17 cellular contexts compared by ENCODE assay signal in genomic region chr15:70698991-70699390, GRCh38.
DNase-seq lines count a peak whose midpoint lies in the region; ATAC-seq and TF ChIP-seq lines count a peak whose summit lies in the region.
"Had no signal": no experiment of that assay in that cellular context is flagged by ENCODE, and none has a peak within 500 bp of the region (broad histone marks: within the 10 kb centered on the region; RNA-seq: fewer than 3 reads in every experiment).

No MANE protein-coding gene starts in this region.

- peak overlapping the region; percentile 56 for H3K4me2 ChIP-seq in fibroblast of lung (ENCODE audit: extremely low read depth, insufficient read depth, low read length)

- H3K27ac ChIP-seq in heart right ventricle (peak overlapping the region in 9 of 10 donors; percentile 32 to 80 (median 71)), fibroblast of lung (ENCODE audit: insufficient read depth, low read length) (peak overlapping the region; percentile 28), uterus (peak overlapping the region; percentile 62 to 80)

- intact Hi-C loops in heart right ventricle (cut with DNase I) (no loop called here), Right ventricle myocardium inferior (cut with DNase I) (no loop called here), uterus (cut with DNase I; ENCODE audit: low total_unique reads) (no loop called here), sciatic nerve (cut with DNase I) (no loop called here)
- intact Hi-C loops in activated naive CD4-positive, alpha-beta T cell treated with anti-CD3 and anti-CD28 coated beads for 36 hours (cut with micrococcal nuclease), result no loop called here

- H3K9me3 ChIP-seq in heart right ventricle (no peaks in the 10 kb centered on the region), fibroblast of lung (ENCODE audit: control insufficient read depth, insufficient read depth, low read depth, low read length) (no peaks in the 10 kb centered on the region), uterus (no peaks in the 10 kb centered on the region)
- H3K9me3 ChIP-seq: spleen had no signal

- H3K4me3 Mint-ChIP-seq in progenitor cell of endocrine pancreas (ENCODE audit: low read depth), result peak overlapping the region; percentile 42
- no peak overlapping the region for H3K4me3 Mint-ChIP-seq in activated naive CD4-positive, alpha-beta T cell treated with anti-CD3 and anti-CD28 coated beads for 36 hours
- H3K4me3 Mint-ChIP-seq: activated CD4-positive, alpha-beta memory T cell treated with anti-CD3 and anti-CD28 coated beads for 36 hours; activated T-helper 1 cell treated with anti-CD3 and anti-CD28 coated beads, Interleukin-12 subunit alpha, Interleukin-12 subunit beta, Interleukin-2, Interleukin-4 antibody, amounts not matched to agents 30 ng/mL and 10 ng/mL and 1 ng/mL, durations not matched to agents 14 hours and 24 hours and 36 hours; CD8-positive, alpha-beta memory T cell had no signal

- DNase-seq in heart right ventricle (no peak), Right ventricle myocardium inferior (ENCODE audit: missing footprints) (no peak), fibroblast of lung (ENCODE audit: low read depth in 2 of 2) (peak in 1 of 2 donors; percentile 70), progenitor cell of endocrine pancreas (ENCODE audit: low spot score, unreplicated experiment) (no peak), uterus (no peak), sciatic nerve (ENCODE audit: low spot score) (no peak)
- no peak for DNase-seq in activated naive CD4-positive, alpha-beta T cell treated with anti-CD3 and anti-CD28 coated beads for 36 hours
- DNase-seq: activated CD4-positive, alpha-beta memory T cell treated with anti-CD3 and anti-CD28 coated beads for 36 hours; CD8-positive, alpha-beta memory T cell; dorsolateral prefrontal cortex; GF-D8; Kasumi-1; NCI-H1417 treated with DMSO at 0.1 percent for 48 hours; spleen; stimulated activated naive CD4-positive, alpha-beta T cell had no signal

- 48% methylated on average over 1 of the region's 1 CpG for WGBS in heart right ventricle, 2 donors

- TF ChIP-seq CTCF in heart right ventricle (IDR thresholded peaks at IDR 0.05) (no peak), fibroblast of lung (conservative IDR thresholded peaks at IDR 0.05 in 1 of 2, IDR thresholded peaks at IDR 0.05 in 1 of 2; ENCODE audit: low read depth in 1 of 2, low read length in 2 of 2) (no peak), progenitor cell of endocrine pancreas (IDR thresholded peaks at IDR 0.05; ENCODE audit: unreplicated experiment) (no peak), uterus (IDR thresholded peaks at IDR 0.05) (no peak)

- peaks cover 13 to 90% (median 66%) of the 10 kb centered on the region in 9 donors for H3K4me1 ChIP-seq in heart right ventricle
- H3K4me1 ChIP-seq in fibroblast of lung (ENCODE audit: control insufficient read depth, extremely low read depth, insufficient read depth, low read length), result peaks cover 20% of the 10 kb centered on the region
- H3K4me1 ChIP-seq in uterus, result peaks cover 0 to 10% of the 10 kb centered on the region in 2 donors

- peaks cover 2% of the 10 kb centered on the region for H4K20me1 ChIP-seq in fibroblast of lung (ENCODE audit: control insufficient read depth, extremely low read depth, insufficient read depth, low read length)

- H2AFZ ChIP-seq in fibroblast of lung (ENCODE audit: low read length), result no peak overlapping the region

- peak overlapping the region; percentile 94 for H3K27ac Mint-ChIP-seq in progenitor cell of endocrine pancreas
- no peak overlapping the region for H3K27ac Mint-ChIP-seq in activated naive CD4-positive, alpha-beta T cell treated with anti-CD3 and anti-CD28 coated beads for 36 hours
- H3K27ac Mint-ChIP-seq: activated CD4-positive, alpha-beta memory T cell treated with anti-CD3 and anti-CD28 coated beads for 36 hours; activated T-helper 1 cell treated with anti-CD3 and anti-CD28 coated beads, Interleukin-12 subunit alpha, Interleukin-12 subunit beta, Interleukin-2, Interleukin-4 antibody, amounts not matched to agents 30 ng/mL and 10 ng/mL and 1 ng/mL, durations not matched to agents 14 hours and 24 hours and 36 hours; CD8-positive, alpha-beta memory T cell had no signal

- H3K36me3 Mint-ChIP-seq in progenitor cell of endocrine pancreas (ENCODE audit: insufficient read depth), result peaks cover 6% of the 10 kb centered on the region
- no peaks in the 10 kb centered on the region for H3K36me3 Mint-ChIP-seq in activated naive CD4-positive, alpha-beta T cell treated with anti-CD3 and anti-CD28 coated beads for 36 hours (ENCODE audit: low read depth)
- H3K36me3 Mint-ChIP-seq: activated CD4-positive, alpha-beta memory T cell treated with anti-CD3 and anti-CD28 coated beads for 36 hours; CD8-positive, alpha-beta memory T cell had no signal

- H3K79me2 ChIP-seq in fibroblast of lung (ENCODE audit: control insufficient read depth, insufficient read depth, low read length), result peaks cover 90% of the 10 kb centered on the region

- H3K27me3 ChIP-seq in heart right ventricle (no peaks in the 10 kb centered on the region), fibroblast of lung (ENCODE audit: control insufficient read depth, insufficient read depth, low read length) (no peaks in the 10 kb centered on the region), uterus (no peaks in the 10 kb centered on the region)
- H3K27me3 ChIP-seq: spleen had no signal

- peaks cover 3% of the 10 kb centered on the region for H3K27me3 Mint-ChIP-seq in progenitor cell of endocrine pancreas
- peaks cover 8% of the 10 kb centered on the region for H3K27me3 Mint-ChIP-seq in activated naive CD4-positive, alpha-beta T cell treated with anti-CD3 and anti-CD28 coated beads for 36 hours (ENCODE audit: low read depth)

- H3K4me1 Mint-ChIP-seq in progenitor cell of endocrine pancreas (ENCODE audit: low read depth), result peaks cover 55% of the 10 kb centered on the region
- no peaks in the 10 kb centered on the region for H3K4me1 Mint-ChIP-seq in activated naive CD4-positive, alpha-beta T cell treated with anti-CD3 and anti-CD28 coated beads for 36 hours (ENCODE audit: low read depth)
- H3K4me1 Mint-ChIP-seq: CD8-positive, alpha-beta memory T cell had no signal

- no peak overlapping the region for H3K9ac ChIP-seq in fibroblast of lung (ENCODE audit: insufficient read depth, low read length)

- H3K4me3 ChIP-seq in heart right ventricle (peak overlapping the region in 5 of 10 donors; percentile 41 to 51 (median 45)), fibroblast of lung (replicated peaks in 1 of 4; ENCODE audit: control extremely low read depth in 1 of 4, insufficient read depth in 1 of 4, low read depth in 3 of 4, low read length in 4 of 4) (no peak overlapping the region), uterus (no peak overlapping the region)
- H3K4me3 ChIP-seq: dorsolateral prefrontal cortex, spleen had no signal

- TF ChIP-seq POLR2A in uterus (IDR thresholded peaks at IDR 0.05), result no peak

- no peaks in the 10 kb centered on the region for H3K9me3 Mint-ChIP-seq in progenitor cell of endocrine pancreas (ENCODE audit: low read depth)
- no peaks in the 10 kb centered on the region for H3K9me3 Mint-ChIP-seq in activated naive CD4-positive, alpha-beta T cell treated with anti-CD3 and anti-CD28 coated beads for 36 hours
- H3K9me3 Mint-ChIP-seq: activated CD4-positive, alpha-beta memory T cell treated with anti-CD3 and anti-CD28 coated beads for 36 hours; activated T-helper 1 cell treated with anti-CD3 and anti-CD28 coated beads, Interleukin-12 subunit alpha, Interleukin-12 subunit beta, Interleukin-2, Interleukin-4 antibody, amounts not matched to agents 30 ng/mL and 10 ng/mL and 1 ng/mL, durations not matched to agents 14 hours and 24 hours and 36 hours; CD8-positive, alpha-beta memory T cell had no signal

- CTCF ChIA-PET in activated naive CD4-positive, alpha-beta T cell treated with anti-CD3 and anti-CD28 coated beads for 36 hours (lab: Charles Lee), result no interaction called here

- peaks cover 0 to 32% (median 0%) of the 10 kb centered on the region in 9 donors for H3K36me3 ChIP-seq in heart right ventricle
- H3K36me3 ChIP-seq in fibroblast of lung (ENCODE audit: control insufficient read depth, insufficient read depth, low read length), result peaks cover 6% of the 10 kb centered on the region
- H3K36me3 ChIP-seq in uterus, result no peaks in the 10 kb centered on the region
- H3K36me3 ChIP-seq: spleen had no signal

- ATAC-seq in heart right ventricle, result no peak
- no peak for ATAC-seq in Right ventricle myocardium inferior
- ATAC-seq in sciatic nerve, result no peak
- ATAC-seq in GM21381 (IDR thresholded peaks at IDR 0.05; ENCODE audit: unreplicated experiment), result no peak
